Comparison of ENCODE assay signal across 27 cellular contexts in the genomic region with DNA sequence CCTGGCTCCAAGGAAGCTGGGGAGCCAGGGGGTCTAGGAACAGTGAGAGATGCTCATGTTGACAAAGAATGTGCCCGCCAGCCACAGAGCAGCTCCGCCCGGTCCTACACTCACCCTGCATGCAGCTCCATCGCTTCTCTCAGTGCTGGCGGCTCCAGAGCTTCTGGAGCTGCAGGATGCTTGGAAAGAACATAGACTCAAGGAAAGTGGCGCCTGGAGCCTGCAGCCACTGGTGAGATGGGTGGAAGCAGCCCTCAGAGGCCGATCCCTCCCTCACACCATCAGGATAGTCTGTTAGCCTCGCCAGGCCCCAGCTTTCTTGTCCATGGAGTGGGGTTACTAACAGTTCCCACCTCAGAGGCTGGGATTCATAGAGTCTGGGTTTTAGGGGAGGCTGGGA. TPM values are rescaled to one million over a fixed set of nuclear protein-coding genes. Genes with fewer than 3 reads are reported as not detected.
"Had no signal": no experiment of that assay in that cellular context is flagged by ENCODE, and none has a peak within 500 bp of the region (broad histone marks: within the 10 kb centered on the region; RNA-seq: fewer than 3 reads in every experiment).

No MANE protein-coding gene starts in this region.

- H3K36me3 ChIP-seq: adrenal gland, brain microvascular endothelial cell, gastroesophageal sphincter, left lung, sigmoid colon, upper lobe of left lung had no signal

- H3K9me3 ChIP-seq: adrenal gland, gastroesophageal sphincter, left lung, sigmoid colon, upper lobe of left lung had no signal

- H3K4me3 ChIP-seq: adrenal gland, gastroesophageal sphincter, left lung, sigmoid colon, upper lobe of left lung had no signal

- H3K4me1 Mint-ChIP-seq: mesothelial cell of epicardium had no signal

- H3K9me3 Mint-ChIP-seq: activated CD4-positive, alpha-beta memory T cell treated with anti-CD3 and anti-CD28 coated beads for 36 hours; activated naive CD4-positive, alpha-beta T cell treated with anti-CD3 and anti-CD28 coated beads, Interleukin-2, amount 50 U/mL, for 72 hours; activated T-helper 1 cell treated with anti-CD3 and anti-CD28 coated beads, Interleukin-12 subunit alpha, Interleukin-12 subunit beta, Interleukin-2, Interleukin-4 antibody, amounts not matched to agents 30 ng/mL and 10 ng/mL and 1 ng/mL, durations not matched to agents 14 hours and 24 hours and 36 hours; effector memory CD8-positive, alpha-beta T cell; mesothelial cell of epicardium; naive thymus-derived CD4-positive, alpha-beta T cell; stimulated activated effector memory CD8-positive, alpha-beta T cell treated with anti-CD3 and anti-CD28 coated beads, Interleukin-12 subunit alpha, Interleukin-12 subunit beta, amount 100 ng/mL, for 72 hours; stimulated activated naive CD8-positive, alpha-beta T cell treated with anti-CD3 and anti-CD28 coated beads, Interleukin-15, Interleukin-2, amounts not matched to agents 100 ng/mL and 50 ng/mL, for 24 hours had no signal

- DNase-seq: cortex of kidney had no signal

- H3K27ac ChIP-seq: adrenal gland, brain microvascular endothelial cell, gastroesophageal sphincter, left lung, sigmoid colon, upper lobe of left lung, VCaP had no signal

- H3K36me3 Mint-ChIP-seq: activated CD4-positive, alpha-beta memory T cell treated with anti-CD3 and anti-CD28 coated beads for 36 hours; activated naive CD4-positive, alpha-beta T cell treated with anti-CD3 and anti-CD28 coated beads, Interleukin-2, amount 50 U/mL, for 72 hours; mesothelial cell of epicardium; naive thymus-derived CD4-positive, alpha-beta T cell; stimulated activated effector memory CD8-positive, alpha-beta T cell treated with anti-CD3 and anti-CD28 coated beads, Interleukin-12 subunit alpha, Interleukin-12 subunit beta, amount 100 ng/mL, for 72 hours had no signal

- H3K27ac Mint-ChIP-seq: activated CD4-positive, alpha-beta memory T cell treated with anti-CD3 and anti-CD28 coated beads for 36 hours; activated naive CD4-positive, alpha-beta T cell treated with anti-CD3 and anti-CD28 coated beads, Interleukin-2, amount 50 U/mL, for 72 hours; activated T-helper 1 cell treated with anti-CD3 and anti-CD28 coated beads, Interleukin-12 subunit alpha, Interleukin-12 subunit beta, Interleukin-2, Interleukin-4 antibody, amounts not matched to agents 30 ng/mL and 10 ng/mL and 1 ng/mL, durations not matched to agents 14 hours and 24 hours and 36 hours; effector memory CD8-positive, alpha-beta T cell; mesothelial cell of epicardium; naive thymus-derived CD4-positive, alpha-beta T cell; stimulated activated effector memory CD8-positive, alpha-beta T cell treated with anti-CD3 and anti-CD28 coated beads, Interleukin-12 subunit alpha, Interleukin-12 subunit beta, amount 100 ng/mL, for 72 hours; stimulated activated naive CD8-positive, alpha-beta T cell treated with anti-CD3 and anti-CD28 coated beads, Interleukin-15, Interleukin-2, amounts not matched to agents 100 ng/mL and 50 ng/mL, for 24 hours had no signal

- H3K4me3 Mint-ChIP-seq: activated CD4-positive, alpha-beta memory T cell treated with anti-CD3 and anti-CD28 coated beads for 36 hours; activated T-helper 1 cell treated with anti-CD3 and anti-CD28 coated beads, Interleukin-12 subunit alpha, Interleukin-12 subunit beta, Interleukin-2, Interleukin-4 antibody, amounts not matched to agents 30 ng/mL and 10 ng/mL and 1 ng/mL, durations not matched to agents 14 hours and 24 hours and 36 hours; effector memory CD8-positive, alpha-beta T cell; mesothelial cell of epicardium; naive thymus-derived CD4-positive, alpha-beta T cell; stimulated activated effector memory CD8-positive, alpha-beta T cell treated with anti-CD3 and anti-CD28 coated beads, Interleukin-12 subunit alpha, Interleukin-12 subunit beta, amount 100 ng/mL, for 72 hours; stimulated activated naive CD8-positive, alpha-beta T cell treated with anti-CD3 and anti-CD28 coated beads, Interleukin-15, Interleukin-2, amounts not matched to agents 100 ng/mL and 50 ng/mL, for 24 hours had no signal

- H3K27me3 Mint-ChIP-seq: activated CD4-positive, alpha-beta memory T cell treated with anti-CD3 and anti-CD28 coated beads for 36 hours; stimulated activated naive CD8-positive, alpha-beta T cell treated with anti-CD3 and anti-CD28 coated beads, Interleukin-15, Interleukin-2, amounts not matched to agents 100 ng/mL and 50 ng/mL, for 24 hours had no signal

- H3K27me3 ChIP-seq: adrenal gland, brain microvascular endothelial cell, left lung, sigmoid colon, upper lobe of left lung had no signal

- H3K4me1 ChIP-seq: adrenal gland, gastroesophageal sphincter, left lung had no signal

RNA-seq across cellular contexts. Expression of gene SLC6A19, which starts 26.4 kb away (rescaled TPM):
- total RNA-seq: activated CD4-positive, alpha-beta memory T cell treated with anti-CD3 and anti-CD28 coated beads for 36 hours; activated CD8-positive, alpha-beta memory T cell treated with anti-CD3 and anti-CD28 coated beads for 36 hours; activated naive CD4-positive, alpha-beta T cell treated with anti-CD3 and anti-CD28 coated beads, Interleukin-2, amount 50 U/mL, for 72 hours; activated T-helper 1 cell treated with anti-CD3 and anti-CD28 coated beads, Interleukin-12 subunit alpha, Interleukin-12 subunit beta, Interleukin-2, Interleukin-4 antibody, amounts not matched to agents 30 ng/mL and 10 ng/mL and 1 ng/mL, durations not matched to agents 14 hours and 24 hours and 36 hours; adrenal gland; astrocyte; fibroblast of lung; fibroblast of villous mesenchyme; gastroesophageal sphincter; left lung; mammary epithelial cell; mesothelial cell of epicardium; naive thymus-derived CD4-positive, alpha-beta T cell; osteoblast; renal cortical epithelial cell; sigmoid colon; subcutaneous adipose tissue; T-helper 1 cell treated with Interleukin-12 subunit alpha and Interleukin-12 subunit beta and Interleukin-4 antibody, amounts not matched to agents 30 ng/mL and 1 ng/mL, for 36 hours had no signal
- polyA plus RNA-seq: adrenal gland; fibroblast of lung; mammary epithelial cell; naive thymus-derived CD4-positive, alpha-beta T cell had no signal

RNA-seq across cellular contexts. Expression of gene SLC6A18, which starts 50.2 kb away (rescaled TPM):
- total RNA-seq: activated CD4-positive, alpha-beta memory T cell treated with anti-CD3 and anti-CD28 coated beads for 36 hours; activated CD8-positive, alpha-beta memory T cell treated with anti-CD3 and anti-CD28 coated beads for 36 hours; activated naive CD4-positive, alpha-beta T cell treated with anti-CD3 and anti-CD28 coated beads, Interleukin-2, amount 50 U/mL, for 72 hours; activated T-helper 1 cell treated with anti-CD3 and anti-CD28 coated beads, Interleukin-12 subunit alpha, Interleukin-12 subunit beta, Interleukin-2, Interleukin-4 antibody, amounts not matched to agents 30 ng/mL and 10 ng/mL and 1 ng/mL, durations not matched to agents 14 hours and 24 hours and 36 hours; adrenal gland; astrocyte; cardiac septum; cerebellum; fibroblast of lung; fibroblast of villous mesenchyme; gastroesophageal sphincter; left lung; mammary epithelial cell; mesothelial cell of epicardium; naive thymus-derived CD4-positive, alpha-beta T cell; osteoblast; renal cortical epithelial cell; sigmoid colon; subcutaneous adipose tissue; T-helper 1 cell treated with Interleukin-12 subunit alpha and Interleukin-12 subunit beta and Interleukin-4 antibody, amounts not matched to agents 30 ng/mL and 1 ng/mL, for 36 hours; upper lobe of left lung had no signal
- polyA plus RNA-seq: adrenal gland; fibroblast of lung; mammary epithelial cell; naive thymus-derived CD4-positive, alpha-beta T cell had no signal
